19 cellular contexts compared by ENCODE assay signal in the genomic region with DNA sequence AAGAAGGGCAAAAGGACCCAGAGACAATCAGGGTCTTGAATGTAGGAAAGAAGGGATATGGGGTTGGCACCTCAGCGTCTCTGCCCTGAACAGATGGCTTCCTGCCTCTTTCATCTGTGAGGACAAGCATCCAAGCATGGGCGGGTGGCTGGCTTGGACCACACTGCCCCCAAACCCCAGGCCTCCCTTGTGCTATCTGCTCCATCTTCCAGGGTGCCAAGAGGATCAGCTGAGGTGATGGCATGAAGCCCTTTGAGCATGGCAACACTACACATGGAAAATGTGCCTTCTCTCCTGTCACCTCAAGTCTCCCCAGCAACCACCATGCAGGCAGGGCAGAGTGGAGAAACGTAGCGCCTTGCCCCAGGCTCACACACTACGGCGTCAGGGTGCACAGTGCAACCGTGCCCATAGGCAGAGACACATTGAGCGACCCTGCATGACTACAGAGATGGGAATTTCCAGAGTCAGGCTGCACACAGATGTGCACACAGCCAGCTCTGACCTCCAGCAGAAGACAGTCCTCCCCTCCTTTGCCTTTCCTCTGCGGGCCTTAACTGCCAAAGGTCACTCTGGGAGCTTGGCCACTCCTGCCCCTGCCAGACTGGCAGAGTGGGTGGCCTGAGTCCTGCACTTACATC. TPM values are rescaled to one million over a fixed set of nuclear protein-coding genes. Genes with fewer than 3 reads are reported as not detected.
"Had no signal": no experiment of that assay in that cellular context is flagged by ENCODE, and none has a peak within 500 bp of the region (broad histone marks: within the 10 kb centered on the region; RNA-seq: fewer than 3 reads in every experiment).

No MANE protein-coding gene starts in this region.

- H3K4me3 Mint-ChIP-seq: activated naive CD4-positive, alpha-beta T cell treated with anti-CD3 and anti-CD28 coated beads, Interleukin-2, amount 10 ng/mL, durations not matched to agents 7 days and 5 days; memory B cell; neural progenitor cell; stimulated activated naive CD8-positive, alpha-beta T cell treated with anti-CD3 and anti-CD28 coated beads, Interleukin-15, Interleukin-2, amounts not matched to agents 100 ng/mL and 50 ng/mL, for 24 hours had no signal

- H3K9me3 ChIP-seq: colonic mucosa, gastrocnemius medialis, left ventricle myocardium inferior, mucosa of descending colon, prostate gland, right atrium auricular region had no signal

- H3K27ac Mint-ChIP-seq: activated naive CD4-positive, alpha-beta T cell treated with anti-CD3 and anti-CD28 coated beads, Interleukin-2, amount 10 ng/mL, durations not matched to agents 7 days and 5 days; memory B cell; stimulated activated naive CD8-positive, alpha-beta T cell treated with anti-CD3 and anti-CD28 coated beads, Interleukin-15, Interleukin-2, amounts not matched to agents 100 ng/mL and 50 ng/mL, for 24 hours had no signal

- DNase-seq: activated CD4-positive, alpha-beta T cell treated with anti-CD3 and anti-CD28 coated beads for 1 hour; activated CD8-positive, alpha-beta memory T cell treated with anti-CD3 and anti-CD28 coated beads for 24 hours; activated CD8-positive, alpha-beta memory T cell treated with anti-CD3 and anti-CD28 coated beads, Interleukin-2, amount 50 U/mL, for 48 hours; activated effector memory CD4-positive, alpha-beta T cell treated with Interleukin-2 at 50 U/mL for 16 hours; activated naive CD4-positive, alpha-beta T cell treated with anti-CD3 and anti-CD28 coated beads, Interleukin-2, amount 10 ng/mL, durations not matched to agents 7 days and 5 days; activated T-cell treated with anti-CD3 and anti-CD28 coated beads, Interleukin-2, amount 50 U/mL, for 48 hours; colonic mucosa; gastrocnemius medialis; kidney; left ventricle myocardium inferior; mucosa of descending colon; naive B cell; WERI-Rb-1 had no signal

- H3K36me3 ChIP-seq: colonic mucosa, gastrocnemius medialis, left ventricle myocardium inferior, neural progenitor cell, prostate gland, right atrium auricular region, WERI-Rb-1 had no signal

- H3K27me3 ChIP-seq: colonic mucosa, neural progenitor cell, right atrium auricular region had no signal

- H3K27me3 Mint-ChIP-seq: stimulated activated naive CD8-positive, alpha-beta T cell treated with anti-CD3 and anti-CD28 coated beads, Interleukin-15, Interleukin-2, amounts not matched to agents 100 ng/mL and 50 ng/mL, for 24 hours had no signal

- H3K4me3 ChIP-seq: colonic mucosa, gastrocnemius medialis, left ventricle myocardium inferior, mucosa of descending colon, neural progenitor cell, prostate gland had no signal

- H2AFZ ChIP-seq: neural progenitor cell had no signal

- H3K9ac ChIP-seq: neural progenitor cell had no signal

- H3K4me1 Mint-ChIP-seq: activated naive CD4-positive, alpha-beta T cell treated with anti-CD3 and anti-CD28 coated beads, Interleukin-2, amount 10 ng/mL, durations not matched to agents 7 days and 5 days had no signal

- H3K36me3 Mint-ChIP-seq: activated naive CD4-positive, alpha-beta T cell treated with anti-CD3 and anti-CD28 coated beads, Interleukin-2, amount 10 ng/mL, durations not matched to agents 7 days and 5 days; memory B cell; naive B cell; neural progenitor cell had no signal

- H3K4me1 ChIP-seq: colonic mucosa, gastrocnemius medialis, left ventricle myocardium inferior, neural progenitor cell, prostate gland, right atrium auricular region had no signal

- H3K9me3 Mint-ChIP-seq: activated naive CD4-positive, alpha-beta T cell treated with anti-CD3 and anti-CD28 coated beads, Interleukin-2, amount 10 ng/mL, durations not matched to agents 7 days and 5 days; memory B cell; neural progenitor cell; stimulated activated naive CD8-positive, alpha-beta T cell treated with anti-CD3 and anti-CD28 coated beads, Interleukin-15, Interleukin-2, amounts not matched to agents 100 ng/mL and 50 ng/mL, for 24 hours had no signal

- H3K27ac ChIP-seq: colonic mucosa, gastrocnemius medialis, left ventricle myocardium inferior, neural progenitor cell, right atrium auricular region, WERI-Rb-1 had no signal

RNA-seq across cellular contexts. Expression of a gene that starts 1.4 kb away (rescaled TPM):
- total RNA-seq: T-helper 2 cell treated with Interferon-gamma antibody and Interleukin-4, amounts not matched to agents 100 ng/mL and 5 ng/mL, for 36 hours had no signal
